ENCODE assay signal across 8 cellular contexts in genomic region chr9:96021616-96022444, GRCh38.
DNase-seq lines count a peak whose midpoint lies in the region; ATAC-seq and TF ChIP-seq lines count a peak whose summit lies in the region.

No MANE protein-coding gene starts in this region.

- peak; percentile 26 for ATAC-seq in RWPE2 (ENCODE audit: low read depth)
- peak; percentile 28 for ATAC-seq in aorta (ENCODE audit: low FRiP score)
- ATAC-seq in GM21360 (IDR thresholded peaks at IDR 0.05; ENCODE audit: unreplicated experiment), result no peak
- ATAC-seq in HG03432 (IDR thresholded peaks at IDR 0.05; ENCODE audit: unreplicated experiment), result no peak

- WGBS in endodermal cell (ENCODE audit: insufficient coverage in 1 of 2, insufficient read length in 1 of 2), 2 experiments, result 1 to 2% methylated on average over 36 to 68 of the region's 68 CpGs
- WGBS in aorta, 2 donors, result 1 to 2% methylated on average over 40 to 68 of the region's 68 CpGs

- peaks cover 65 to 75% (median 72%) of the 10 kb centered on the region in 3 donors for H3K4me1 Mint-ChIP-seq in CD8-positive, alpha-beta memory T cell
- peaks cover 5% of the 10 kb centered on the region for H3K4me1 Mint-ChIP-seq in endodermal cell

- peaks cover 0 to 19% of the 10 kb centered on the region in 2 donors for H3K27me3 Mint-ChIP-seq in CD8-positive, alpha-beta memory T cell
- H3K27me3 Mint-ChIP-seq in endodermal cell (ENCODE audit: insufficient read depth), result peaks cover 78% of the 10 kb centered on the region

- no peak overlapping the region for H3K9ac ChIP-seq in endodermal cell (ENCODE audit: extremely low read depth, low read length, poor library complexity, severe bottlenecking)
- H3K9ac ChIP-seq in mucosa of rectum (ENCODE audit: low read depth in 1 of 2, low read length in 2 of 2), result peak overlapping the region; percentile 63 to 65

- H3K9me3 ChIP-seq in CD8-positive, alpha-beta memory T cell (ENCODE audit: low read length), result no peaks in the 10 kb centered on the region
- H3K9me3 ChIP-seq in RWPE2 (ENCODE audit: severe bottlenecking) (no peaks in the 10 kb centered on the region), endodermal cell (ENCODE audit: control insufficient read depth, low read length) (no peaks in the 10 kb centered on the region), mucosa of rectum (ENCODE audit: control insufficient read depth in 2 of 2, low read length in 2 of 2) (no peaks in the 10 kb centered on the region), aorta (ENCODE audit: control insufficient read depth, low read length) (no peaks in the 10 kb centered on the region)

- peak overlapping the region; percentile 81 to 94 (median 88) for H3K4me3 Mint-ChIP-seq in CD8-positive, alpha-beta memory T cell
- H3K4me3 Mint-ChIP-seq in endodermal cell, result peak overlapping the region; percentile 63

- peak overlapping the region; percentile 74 for H3K27ac ChIP-seq in CD8-positive, alpha-beta memory T cell (ENCODE audit: low read depth, low read length)
- H3K27ac ChIP-seq in RWPE2 (ENCODE audit: poor library complexity, severe bottlenecking) (no peak overlapping the region), endodermal cell (ENCODE audit: low read depth, low read length) (no peak overlapping the region), mucosa of rectum (ENCODE audit: low read depth in 2 of 2, low read length in 2 of 2) (peak overlapping the region; percentile 68 to 76), aorta (ENCODE audit: low read depth in 1 of 2, low read length in 2 of 2) (no peak overlapping the region)

- H3K36me3 ChIP-seq in CD8-positive, alpha-beta memory T cell (ENCODE audit: insufficient read depth, low read length), result no peaks in the 10 kb centered on the region
- H3K36me3 ChIP-seq in RWPE2 (ENCODE audit: low read depth) (no peaks in the 10 kb centered on the region), endodermal cell (ENCODE audit: control insufficient read depth, insufficient read depth, low read length) (no peaks in the 10 kb centered on the region), mucosa of rectum (ENCODE audit: control insufficient read depth in 2 of 2, insufficient read depth in 2 of 2, low read length in 2 of 2) (no peaks in the 10 kb centered on the region), aorta (ENCODE audit: control insufficient read depth in 1 of 2, insufficient read depth in 2 of 2, low read length in 1 of 2) (peaks cover 0 to 2% of the 10 kb centered on the region in 2 donors)

- CTCF ChIA-PET in CD8-positive, alpha-beta memory T cell (lab: Charles Lee), result no interaction called here

- POLR2A ChIA-PET in CD8-positive, alpha-beta memory T cell (lab: Charles Lee), result no interaction called here

- peaks cover 0 to 3% (median 0%) of the 10 kb centered on the region in 5 donors for H3K9me3 Mint-ChIP-seq in CD8-positive, alpha-beta memory T cell
- H3K9me3 Mint-ChIP-seq in endodermal cell, result no peaks in the 10 kb centered on the region

- DNase-seq in CD8-positive, alpha-beta memory T cell, result peak in 1 of 5 donors; percentile 52
- DNase-seq in RWPE2 (ENCODE audit: low spot score), result no peak
- peak; percentile 76 for DNase-seq in endodermal cell
- DNase-seq in aorta, result no peak
- DNase-seq in foreskin melanocyte, result no peak

- TF ChIP-seq CTCF in RWPE2 (IDR thresholded peaks at IDR 0.05; ENCODE audit: poor library complexity, severe bottlenecking) (no peak), endodermal cell (conservative IDR thresholded peaks at IDR 0.05) (no peak)

- intact Hi-C loops in aorta (cut with DNase I), result no loop called here

- H3K27me3 ChIP-seq in CD8-positive, alpha-beta memory T cell (ENCODE audit: insufficient read depth, low read length, poor library complexity, severe bottlenecking), result no peaks in the 10 kb centered on the region
- H3K27me3 ChIP-seq in RWPE2 (ENCODE audit: insufficient read depth, poor library complexity, severe bottlenecking) (peaks cover 35% of the 10 kb centered on the region), endodermal cell (ENCODE audit: control insufficient read depth, insufficient read depth, low read length, poor library complexity, severe bottlenecking) (peaks cover 80% of the 10 kb centered on the region), mucosa of rectum (ENCODE audit: control insufficient read depth in 2 of 2, insufficient read depth in 2 of 2, low read length in 2 of 2) (peaks cover 28% of the 10 kb centered on the region in 2 donors), aorta (ENCODE audit: control insufficient read depth in 1 of 2, insufficient read depth in 2 of 2, low read length in 1 of 2) (peaks cover 0 to 3% of the 10 kb centered on the region in 2 donors)

- H3K4me3 ChIP-seq in CD8-positive, alpha-beta memory T cell (ENCODE audit: low read length), result peak overlapping the region; percentile 63
- H3K4me3 ChIP-seq in RWPE2 (ENCODE audit: severe bottlenecking), result peak overlapping the region; percentile 36
- H3K4me3 ChIP-seq in endodermal cell (ENCODE audit: low read length), result peak overlapping the region; percentile 74
- peak overlapping the region; percentile 43 to 65 for H3K4me3 ChIP-seq in mucosa of rectum (ENCODE audit: low read length in 2 of 2)
- peak overlapping the region; percentile 47 to 55 for H3K4me3 ChIP-seq in aorta (ENCODE audit: low read length in 2 of 2)

- H3K36me3 Mint-ChIP-seq in CD8-positive, alpha-beta memory T cell, result peaks cover 3 to 7% (median 4%) of the 10 kb centered on the region in 3 donors
- no peaks in the 10 kb centered on the region for H3K36me3 Mint-ChIP-seq in endodermal cell (ENCODE audit: low read depth)

- peak overlapping the region; percentile 88 to 98 (median 94) for H3K27ac Mint-ChIP-seq in CD8-positive, alpha-beta memory T cell
- H3K27ac Mint-ChIP-seq in endodermal cell, result no peak overlapping the region

- peaks cover 44% of the 10 kb centered on the region for H3K4me1 ChIP-seq in CD8-positive, alpha-beta memory T cell (ENCODE audit: insufficient read depth, low read length)
- H3K4me1 ChIP-seq in RWPE2 (ENCODE audit: insufficient read depth, poor library complexity, severe bottlenecking), result no peaks in the 10 kb centered on the region
- H3K4me1 ChIP-seq in endodermal cell (ENCODE audit: control insufficient read depth, insufficient read depth, low read length), result no peaks in the 10 kb centered on the region
- H3K4me1 ChIP-seq in mucosa of rectum (ENCODE audit: control insufficient read depth in 2 of 2, insufficient read depth in 2 of 2, low read length in 2 of 2), result peaks cover 3 to 11% of the 10 kb centered on the region in 2 donors
- no peaks in the 10 kb centered on the region for H3K4me1 ChIP-seq in aorta (ENCODE audit: control insufficient read depth in 1 of 2, insufficient read depth in 2 of 2, low read length in 2 of 2)

Comparison
In these comparisons a context has a peak if more than half of its experiments do, and no peak if none do; other contexts are left out.
1. H3K27ac ChIP-seq: peak in CD8-positive, alpha-beta memory T cell (single experiment) and mucosa of rectum (2 of 2); none in RWPE2 (single experiment), endodermal cell (single experiment) and aorta (0 of 2).
2. ATAC-seq: peak in RWPE2 (single experiment) and aorta (single experiment); none in GM21360 (single experiment) and HG03432 (single experiment).
3. Peak in every context shown above with its lines, with median percentiles within 50 percentile points of each other: H3K4me3 ChIP-seq.